1 cellular context compared by ENCODE assay signal in genomic region chr2:219058541-219059374, GRCh38.
TF ChIP-seq lines count a peak whose summit lies in the region.

No MANE protein-coding gene starts in this region.

TF ChIP-seq in HepG2, 621 proteins besides CTCF, POLR2A, EP300 and RAD21 (continued from another document and continues in another):
- TF ChIP-seq, protein P1, sequence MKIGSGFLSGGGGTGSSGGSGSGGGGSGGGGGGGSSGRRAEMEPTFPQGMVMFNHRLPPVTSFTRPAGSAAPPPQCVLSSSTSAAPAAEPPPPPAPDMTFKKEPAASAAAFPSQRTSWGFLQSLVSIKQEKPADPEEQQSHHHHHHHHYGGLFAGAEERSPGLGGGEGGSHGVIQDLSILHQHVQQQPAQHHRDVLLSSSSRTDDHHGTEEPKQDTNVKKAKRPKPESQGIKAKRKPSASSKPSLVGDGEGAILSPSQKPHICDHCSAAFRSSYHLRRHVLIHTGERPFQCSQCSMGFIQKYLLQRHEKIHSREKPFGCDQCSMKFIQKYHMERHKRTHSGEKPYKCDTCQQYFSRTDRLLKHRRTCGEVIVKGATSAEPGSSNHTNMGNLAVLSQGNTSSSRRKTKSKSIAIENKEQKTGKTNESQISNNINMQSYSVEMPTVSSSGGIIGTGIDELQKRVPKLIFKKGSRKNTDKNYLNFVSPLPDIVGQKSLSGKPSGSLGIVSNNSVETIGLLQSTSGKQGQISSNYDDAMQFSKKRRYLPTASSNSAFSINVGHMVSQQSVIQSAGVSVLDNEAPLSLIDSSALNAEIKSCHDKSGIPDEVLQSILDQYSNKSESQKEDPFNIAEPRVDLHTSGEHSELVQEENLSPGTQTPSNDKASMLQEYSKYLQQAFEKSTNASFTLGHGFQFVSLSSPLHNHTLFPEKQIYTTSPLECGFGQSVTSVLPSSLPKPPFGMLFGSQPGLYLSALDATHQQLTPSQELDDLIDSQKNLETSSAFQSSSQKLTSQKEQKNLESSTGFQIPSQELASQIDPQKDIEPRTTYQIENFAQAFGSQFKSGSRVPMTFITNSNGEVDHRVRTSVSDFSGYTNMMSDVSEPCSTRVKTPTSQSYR (CRISPR knock-in tag; IDR thresholded peaks at IDR 0.05; ENCODE audit: borderline replicate concordance) = no peak; the same call in 1 of the 2 replicates
- no peak; the same call in 1 of the 2 replicates for TF ChIP-seq ZNF234 (CRISPR knock-in tag; conservative IDR thresholded peaks at IDR 0.05)
- TF ChIP-seq ZNF777 (CRISPR knock-in tag; IDR thresholded peaks at IDR 0.05) = peak; percentile 80
- TF ChIP-seq TP53 (CRISPR knock-in tag; conservative IDR thresholded peaks at IDR 0.05) = no peak
- TF ChIP-seq SPEN (CRISPR knock-in tag; IDR thresholded peaks at IDR 0.05; ENCODE audit: low read depth) = 0 out of 2 replicates have a peak, but pooled peaks have one; percentile 17
- no peak for TF ChIP-seq RNF219 (CRISPR knock-in tag; IDR thresholded peaks at IDR 0.05)
- no peak for TF ChIP-seq ZNF296 (CRISPR knock-in tag; conservative IDR thresholded peaks at IDR 0.05)
- 0 out of 2 replicates have a peak, but pooled peaks have one; percentile 29 for TF ChIP-seq FOXJ3 (CRISPR knock-in tag; IDR thresholded peaks at IDR 0.05; ENCODE audit: borderline replicate concordance)
- TF ChIP-seq U2AF2 (IDR thresholded peaks at IDR 0.05; ENCODE audit: low read depth, low read length) = no peak
- TF ChIP-seq CBFB (CRISPR knock-in tag; IDR thresholded peaks at IDR 0.05) = no peak
- TF ChIP-seq SRY (CRISPR knock-in tag; IDR thresholded peaks at IDR 0.05) = no peak
- TF ChIP-seq SP4 (CRISPR knock-in tag; IDR thresholded peaks at IDR 0.05) = 0 out of 2 replicates have a peak, but pooled peaks have one; percentile 37
- peak; percentile 74; the same call in 1 of the 2 replicates for TF ChIP-seq GABPB1 (CRISPR knock-in tag; IDR thresholded peaks at IDR 0.05)
- TF ChIP-seq, protein P2, sequence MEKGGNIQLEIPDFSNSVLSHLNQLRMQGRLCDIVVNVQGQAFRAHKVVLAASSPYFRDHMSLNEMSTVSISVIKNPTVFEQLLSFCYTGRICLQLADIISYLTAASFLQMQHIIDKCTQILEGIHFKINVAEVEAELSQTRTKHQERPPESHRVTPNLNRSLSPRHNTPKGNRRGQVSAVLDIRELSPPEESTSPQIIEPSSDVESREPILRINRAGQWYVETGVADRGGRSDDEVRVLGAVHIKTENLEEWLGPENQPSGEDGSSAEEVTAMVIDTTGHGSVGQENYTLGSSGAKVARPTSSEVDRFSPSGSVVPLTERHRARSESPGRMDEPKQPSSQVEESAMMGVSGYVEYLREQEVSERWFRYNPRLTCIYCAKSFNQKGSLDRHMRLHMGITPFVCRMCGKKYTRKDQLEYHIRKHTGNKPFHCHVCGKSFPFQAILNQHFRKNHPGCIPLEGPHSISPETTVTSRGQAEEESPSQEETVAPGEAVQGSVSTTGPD (CRISPR knock-in tag; IDR thresholded peaks at IDR 0.05) = no peak
- TF ChIP-seq SP2 (CRISPR knock-in tag; IDR thresholded peaks at IDR 0.05) = no peak
- no peak; the same call in 1 of the 2 replicates for TF ChIP-seq CCDC6 (CRISPR knock-in tag; IDR thresholded peaks at IDR 0.05)
- no peak for TF ChIP-seq ZNF121 (CRISPR knock-in tag; IDR thresholded peaks at IDR 0.05)
- TF ChIP-seq, protein P3, sequence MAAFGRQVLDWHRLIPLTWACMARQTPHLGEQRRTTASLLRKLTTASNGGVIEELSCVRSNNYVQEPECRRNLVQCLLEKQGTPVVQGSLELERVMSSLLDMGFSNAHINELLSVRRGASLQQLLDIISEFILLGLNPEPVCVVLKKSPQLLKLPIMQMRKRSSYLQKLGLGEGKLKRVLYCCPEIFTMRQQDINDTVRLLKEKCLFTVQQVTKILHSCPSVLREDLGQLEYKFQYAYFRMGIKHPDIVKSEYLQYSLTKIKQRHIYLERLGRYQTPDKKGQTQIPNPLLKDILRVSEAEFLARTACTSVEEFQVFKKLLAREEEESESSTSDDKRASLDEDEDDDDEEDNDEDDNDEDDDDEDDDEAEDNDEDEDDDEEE (CRISPR knock-in tag; IDR thresholded peaks at IDR 0.05) = no peak; the same call in 1 of the 2 replicates
- no peak for TF ChIP-seq ZNF652 (CRISPR knock-in tag; IDR thresholded peaks at IDR 0.05; ENCODE audit: borderline replicate concordance, low read depth)
- TF ChIP-seq E2F5 (CRISPR knock-in tag; conservative IDR thresholded peaks at IDR 0.05) = no peak
- TF ChIP-seq SSRP1 (CRISPR knock-in tag; IDR thresholded peaks at IDR 0.05) = no peak
- peak; percentile 47 for TF ChIP-seq TFDP1 (CRISPR knock-in tag; IDR thresholded peaks at IDR 0.05; ENCODE audit: borderline replicate concordance)
- TF ChIP-seq ZNF501 (CRISPR knock-in tag; IDR thresholded peaks at IDR 0.05) = no peak
- no peak for TF ChIP-seq FOSL1 (CRISPR knock-in tag; IDR thresholded peaks at IDR 0.05; ENCODE audit: borderline replicate concordance)
- no peak for TF ChIP-seq ELF3 (CRISPR knock-in tag; IDR thresholded peaks at IDR 0.05)
- no peak; the same call in none of the 2 replicates for TF ChIP-seq ZNF274 (CRISPR knock-in tag; IDR thresholded peaks at IDR 0.05)
- no peak for TF ChIP-seq POLR2AphosphoS5 (IDR thresholded peaks at IDR 0.05; ENCODE audit: low read depth, low read length)
- TF ChIP-seq ZNF350 (CRISPR knock-in tag; IDR thresholded peaks at IDR 0.05; ENCODE audit: borderline replicate concordance, low read depth) = peak; percentile 71
- no peak for TF ChIP-seq PAF1 (CRISPR knock-in tag; IDR thresholded peaks at IDR 0.05)
- TF ChIP-seq IKZF4 (CRISPR knock-in tag; IDR thresholded peaks at IDR 0.05; ENCODE audit: borderline replicate concordance, low read depth, not compliant biosample characterization) = no peak
- TF ChIP-seq IRF2 (CRISPR knock-in tag; IDR thresholded peaks at IDR 0.05) = 0 out of 2 replicates have a peak, but pooled peaks have one; percentile 20
- TF ChIP-seq ZFYVE20 (CRISPR knock-in tag; IDR thresholded peaks at IDR 0.05; ENCODE audit: borderline replicate concordance, low read depth) = no peak
- TF ChIP-seq, protein P4, sequence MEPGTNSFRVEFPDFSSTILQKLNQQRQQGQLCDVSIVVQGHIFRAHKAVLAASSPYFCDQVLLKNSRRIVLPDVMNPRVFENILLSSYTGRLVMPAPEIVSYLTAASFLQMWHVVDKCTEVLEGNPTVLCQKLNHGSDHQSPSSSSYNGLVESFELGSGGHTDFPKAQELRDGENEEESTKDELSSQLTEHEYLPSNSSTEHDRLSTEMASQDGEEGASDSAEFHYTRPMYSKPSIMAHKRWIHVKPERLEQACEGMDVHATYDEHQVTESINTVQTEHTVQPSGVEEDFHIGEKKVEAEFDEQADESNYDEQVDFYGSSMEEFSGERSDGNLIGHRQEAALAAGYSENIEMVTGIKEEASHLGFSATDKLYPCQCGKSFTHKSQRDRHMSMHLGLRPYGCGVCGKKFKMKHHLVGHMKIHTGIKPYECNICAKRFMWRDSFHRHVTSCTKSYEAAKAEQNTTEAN (CRISPR knock-in tag; conservative IDR thresholded peaks at IDR 0.05) = no peak; the same call in 1 of the 2 replicates
- no peak for TF ChIP-seq NAIF1 (CRISPR knock-in tag; IDR thresholded peaks at IDR 0.05; ENCODE audit: borderline replicate concordance)
- TF ChIP-seq MEIS1 (CRISPR knock-in tag; IDR thresholded peaks at IDR 0.05; ENCODE audit: borderline replicate concordance) = peak; percentile 90; the same call in 1 of the 2 replicates
- TF ChIP-seq ESRRA (CRISPR knock-in tag; IDR thresholded peaks at IDR 0.05; ENCODE audit: low read depth) = peak; percentile 56; the same call in 1 of the 2 replicates
- TF ChIP-seq RBM39 (IDR thresholded peaks at IDR 0.05; ENCODE audit: low read depth, low read length, poor library complexity, severe bottlenecking) = peak; percentile 21
- TF ChIP-seq DNMT3B (CRISPR knock-in tag; conservative IDR thresholded peaks at IDR 0.05) = no peak
- peak; percentile 81; the same call in 1 of the 2 replicates for TF ChIP-seq ZNF775 (CRISPR knock-in tag; IDR thresholded peaks at IDR 0.05; ENCODE audit: borderline replicate concordance)
- TF ChIP-seq, protein P5, sequence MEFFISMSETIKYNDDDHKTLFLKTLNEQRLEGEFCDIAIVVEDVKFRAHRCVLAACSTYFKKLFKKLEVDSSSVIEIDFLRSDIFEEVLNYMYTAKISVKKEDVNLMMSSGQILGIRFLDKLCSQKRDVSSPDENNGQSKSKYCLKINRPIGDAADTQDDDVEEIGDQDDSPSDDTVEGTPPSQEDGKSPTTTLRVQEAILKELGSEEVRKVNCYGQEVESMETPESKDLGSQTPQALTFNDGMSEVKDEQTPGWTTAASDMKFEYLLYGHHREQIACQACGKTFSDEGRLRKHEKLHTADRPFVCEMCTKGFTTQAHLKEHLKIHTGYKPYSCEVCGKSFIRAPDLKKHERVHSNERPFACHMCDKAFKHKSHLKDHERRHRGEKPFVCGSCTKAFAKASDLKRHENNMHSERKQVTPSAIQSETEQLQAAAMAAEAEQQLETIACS (CRISPR knock-in tag; IDR thresholded peaks at IDR 0.05) = no peak
- TF ChIP-seq ARNT2 (CRISPR knock-in tag; IDR thresholded peaks at IDR 0.05; ENCODE audit: low read depth) = peak; percentile 59
- no peak for TF ChIP-seq ATF1 (CRISPR knock-in tag; IDR thresholded peaks at IDR 0.05)
- no peak for TF ChIP-seq PBX3 (CRISPR knock-in tag; IDR thresholded peaks at IDR 0.05; ENCODE audit: borderline replicate concordance)
- TF ChIP-seq ZSCAN25 (CRISPR knock-in tag; IDR thresholded peaks at IDR 0.05) = peak; percentile 48; the same call in 1 of the 2 replicates
- TF ChIP-seq HIVEP1 (CRISPR knock-in tag; IDR thresholded peaks at IDR 0.05) = no peak; the same call in none of the 2 replicates
- no peak for TF ChIP-seq ZNF124 (CRISPR knock-in tag; IDR thresholded peaks at IDR 0.05)
- TF ChIP-seq KMT2B (CRISPR knock-in tag; IDR thresholded peaks at IDR 0.05) = no peak
- 0 out of 2 replicates have a peak, but pooled peaks have one; percentile 84 for TF ChIP-seq GTF3A (CRISPR knock-in tag; conservative IDR thresholded peaks at IDR 0.05)
- peak; percentile 52 for TF ChIP-seq YY1 (IDR thresholded peaks at IDR 0.05; ENCODE audit: insufficient read depth, insufficient replicate concordance, low read depth, low read length)
- TF ChIP-seq ZNF17 (CRISPR knock-in tag; IDR thresholded peaks at IDR 0.05) = no peak
- TF ChIP-seq CREB3 (CRISPR knock-in tag; IDR thresholded peaks at IDR 0.05) = no peak
- TF ChIP-seq, protein P6, sequence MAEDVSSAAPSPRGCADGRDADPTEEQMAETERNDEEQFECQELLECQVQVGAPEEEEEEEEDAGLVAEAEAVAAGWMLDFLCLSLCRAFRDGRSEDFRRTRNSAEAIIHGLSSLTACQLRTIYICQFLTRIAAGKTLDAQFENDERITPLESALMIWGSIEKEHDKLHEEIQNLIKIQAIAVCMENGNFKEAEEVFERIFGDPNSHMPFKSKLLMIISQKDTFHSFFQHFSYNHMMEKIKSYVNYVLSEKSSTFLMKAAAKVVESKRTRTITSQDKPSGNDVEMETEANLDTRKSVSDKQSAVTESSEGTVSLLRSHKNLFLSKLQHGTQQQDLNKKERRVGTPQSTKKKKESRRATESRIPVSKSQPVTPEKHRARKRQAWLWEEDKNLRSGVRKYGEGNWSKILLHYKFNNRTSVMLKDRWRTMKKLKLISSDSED (CRISPR knock-in tag; IDR thresholded peaks at IDR 0.05) = no peak
- TF ChIP-seq MAFG (CRISPR knock-in tag; IDR thresholded peaks at IDR 0.05) = no peak
- TF ChIP-seq CAMTA2 (CRISPR knock-in tag; IDR thresholded peaks at IDR 0.05; ENCODE audit: borderline replicate concordance) = no peak
- no peak for TF ChIP-seq ZFP41 (CRISPR knock-in tag; IDR thresholded peaks at IDR 0.05; ENCODE audit: borderline replicate concordance)
- TF ChIP-seq SETDB1 (CRISPR knock-in tag; IDR thresholded peaks at IDR 0.05; ENCODE audit: borderline replicate concordance) = no peak
